In the genomic region with DNA sequence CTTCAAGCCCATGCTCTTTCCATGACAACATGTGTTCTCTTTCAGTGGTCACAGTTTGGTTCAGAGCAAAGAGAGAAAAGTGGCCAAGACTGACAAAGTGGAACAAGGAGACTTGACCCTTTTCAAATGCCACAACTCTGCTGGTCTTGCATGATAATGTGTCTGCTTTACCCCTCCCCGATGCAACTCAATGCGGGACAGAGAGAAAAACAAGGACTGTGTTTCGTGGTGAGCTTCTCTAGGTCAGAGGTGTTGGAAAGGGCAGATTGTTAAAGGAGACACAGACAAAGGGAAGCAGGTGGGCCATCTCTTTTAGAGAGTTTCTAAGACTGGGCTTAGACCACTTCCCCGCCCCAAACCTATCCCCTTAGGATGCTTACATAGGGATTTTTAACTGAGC, we compare ENCODE assay signal across 23 cellular contexts.
A peak's percentile ranks its signal among the peaks of the same experiment; 100 is the strongest.
DNase-seq lines count a peak whose midpoint lies in the region; ATAC-seq, FAIRE-seq and TF ChIP-seq lines count a peak whose summit lies in the region.
"Had no signal": no experiment of that assay in that cellular context is flagged by ENCODE, and none has a peak within 500 bp of the region (broad histone marks: within the 10 kb centered on the region; RNA-seq: fewer than 3 reads in every experiment).

No MANE protein-coding gene starts in this region.

- H3K4me2 ChIP-seq in GM23338 (peak overlapping the region; percentile 66), smooth muscle cell (peak overlapping the region; percentile 64)
- H3K4me2 ChIP-seq: PC-9 had no signal

- TF ChIP-seq CTCF in GM23338 (conservative IDR thresholded peaks at IDR 0.05; ENCODE audit: low read depth in 2 of 2) (no peak), WTC11 (IDR thresholded peaks at IDR 0.05) (no peak), smooth muscle cell (IDR thresholded peaks at IDR 0.05; ENCODE audit: borderline replicate concordance, insufficient read depth, poor library complexity, severe bottlenecking) (no peak), pancreas (IDR thresholded peaks at IDR 0.05) (no peak), dorsolateral prefrontal cortex (IDR thresholded peaks at IDR 0.05 in 54 of 56, conservative IDR thresholded peaks at IDR 0.05 in 2 of 56; ENCODE audit: low read depth in 1 of 56, partially characterized antibody in 56 of 56) (no peak)

- no peak overlapping the region for H3K9ac ChIP-seq in smooth muscle cell (ENCODE audit: low read depth)

- no peak overlapping the region for H3K27ac ChIP-seq in GM23338 (ENCODE audit: low read depth)
- H3K27ac ChIP-seq in smooth muscle cell (ENCODE audit: low read depth): no peak overlapping the region
- H3K27ac ChIP-seq in pancreas: no peak overlapping the region
- H3K27ac ChIP-seq in dorsolateral prefrontal cortex: no peak overlapping the region
- H3K27ac ChIP-seq: PC-9 had no signal

- no peaks in the 10 kb centered on the region for H3K79me2 ChIP-seq in GM23338 (replicated peaks; ENCODE audit: insufficient read depth)
- H3K79me2 ChIP-seq in smooth muscle cell (ENCODE audit: low read depth): no peaks in the 10 kb centered on the region

- 0 out of 2 replicates have a peak, but pooled peaks cover 4% of the 10 kb centered on the region for H3K9me2 ChIP-seq in GM23338 (ENCODE audit: insufficient read depth)

- H3K27me3 Mint-ChIP-seq in GM23338 (ENCODE audit: insufficient read depth, low read depth, poor library complexity) (no peaks in the 10 kb centered on the region), WTC11 (ENCODE audit: low read depth) (no peaks in the 10 kb centered on the region)
- H3K27me3 Mint-ChIP-seq: CD4-positive, CD25-positive, alpha-beta regulatory T cell had no signal

- no peak for FAIRE-seq in pancreas (lab: Jason Lieb, UNC)
- FAIRE-seq: D721Med, G401.6, HTR-8/SVneo had no signal

- intact Hi-C loops in pancreas (cut with DNase I): no loop called here
- intact Hi-C loops in dorsolateral prefrontal cortex (cut with DNase I): no loop called here

- no peak overlapping the region for H3K4me3 Mint-ChIP-seq in GM23338
- no peak overlapping the region for H3K4me3 Mint-ChIP-seq in WTC11
- H3K4me3 Mint-ChIP-seq: CD4-positive, CD25-positive, alpha-beta regulatory T cell had no signal

- H3F3A ChIP-seq in GM23338 (replicated peaks; ENCODE audit: low read depth) (no peaks in the 10 kb centered on the region), smooth muscle cell (ENCODE audit: low read depth) (peaks cover 4% of the 10 kb centered on the region)

- POLR2A ChIA-PET in WTC11 (lab: Charles Lee): no interaction called here

- H3K4me1 Mint-ChIP-seq in GM23338 (peaks cover 17% of the 10 kb centered on the region), WTC11 (peaks cover 20% of the 10 kb centered on the region)
- H3K4me1 Mint-ChIP-seq: CD4-positive, CD25-positive, alpha-beta regulatory T cell had no signal

- H3K9me3 ChIP-seq in smooth muscle cell (replicated peaks; ENCODE audit: low read depth) (no peaks in the 10 kb centered on the region), pancreas (no peaks in the 10 kb centered on the region)
- H3K9me3 ChIP-seq: MG63 had no signal

- H3K36me3 ChIP-seq in GM23338 (ENCODE audit: insufficient read depth): no peaks in the 10 kb centered on the region
- no peaks in the 10 kb centered on the region for H3K36me3 ChIP-seq in smooth muscle cell (ENCODE audit: low read depth)
- H3K36me3 ChIP-seq in pancreas: no peaks in the 10 kb centered on the region
- H3K36me3 ChIP-seq: MG63 had no signal

- DNase-seq in GM23338 (ENCODE audit: low spot score) (peak; percentile 57), WTC11 (ENCODE audit: low spot score) (peak; percentile 14), iPS-NIHi7 (ENCODE audit: extremely low spot score) (peak; percentile 15), smooth muscle cell (lab: John Stamatoyannopoulos, UW; ENCODE audit: unreplicated experiment) (no peak), cortex of kidney (lab: John Stamatoyannopoulos, UW) (no peak), pancreas (no peak), dorsolateral prefrontal cortex (no peak)
- DNase-seq: CD4-positive, CD25-positive, alpha-beta regulatory T cell; KG1; MG63; NCI-H1105 treated with DMSO at 0.1 percent for 48 hours; NCI-H146; NCI-H1930; NCI-H2107; NCI-H446; NCI-H526; NCI-H82; NK-92 treated with Interleukin-12 subunit alpha and Interleukin-12 subunit beta, amount 100 ng/mL, for 24 hours; PC-9 had no signal

- H4K20me1 ChIP-seq in GM23338 (replicated peaks; ENCODE audit: insufficient read depth) (no peaks in the 10 kb centered on the region), smooth muscle cell (ENCODE audit: low read depth) (no peaks in the 10 kb centered on the region)

- ATAC-seq in GM23338 (peak; percentile 97), WTC11 (peak; percentile 90), pancreas (no peak)
- ATAC-seq: Right ventricle myocardium inferior had no signal

- H3K4me3 ChIP-seq in GM23338 (no peak overlapping the region), smooth muscle cell (no peak overlapping the region), pancreas (no peak overlapping the region), dorsolateral prefrontal cortex (no peak overlapping the region)
- H3K4me3 ChIP-seq: MG63, PC-9 had no signal

- H3K27me3 ChIP-seq in GM23338 (ENCODE audit: insufficient read depth) (no peaks in the 10 kb centered on the region), smooth muscle cell (ENCODE audit: low read depth) (no peaks in the 10 kb centered on the region), pancreas (no peaks in the 10 kb centered on the region), dorsolateral prefrontal cortex (no peaks in the 10 kb centered on the region)
- H3K27me3 ChIP-seq: MG63 had no signal

- H3K4me1 ChIP-seq in GM23338 (ENCODE audit: insufficient read depth): peaks cover 15% of the 10 kb centered on the region
- H3K4me1 ChIP-seq in smooth muscle cell (ENCODE audit: low read depth): peaks cover 6% of the 10 kb centered on the region
- no peaks in the 10 kb centered on the region for H3K4me1 ChIP-seq in pancreas

- CTCF ChIA-PET in WTC11 (lab: Charles Lee): interaction anchor here (1.0 to 1.3 kb wide), 3 partner anchors 52 to 124 kb away, joined by 3 to 4 read pairs (median 4); no protein-coding TSS in a partner anchor

- H2AFZ ChIP-seq in GM23338: peak overlapping the region; percentile 64
- no peak overlapping the region for H2AFZ ChIP-seq in smooth muscle cell (ENCODE audit: low read depth)
- H2AFZ ChIP-seq: PC-9 had no signal

- WGBS in smooth muscle cell (ENCODE audit: low lambda C conversion rate): 40% methylated on average over 4 of the region's 4 CpGs
- WGBS in pancreas, 2 donors: 67 to 73% methylated on average over 4 of the region's 4 CpGs

- H3K9me3 Mint-ChIP-seq in GM23338 (no peaks in the 10 kb centered on the region), WTC11 (peaks cover 4% of the 10 kb centered on the region; the same call in 1 of the 2 replicates)

- H3K27ac Mint-ChIP-seq in GM23338: no peak overlapping the region
- H3K27ac Mint-ChIP-seq in WTC11: peak overlapping the region; percentile 64
- H3K27ac Mint-ChIP-seq: CD4-positive, CD25-positive, alpha-beta regulatory T cell had no signal

- no peaks in the 10 kb centered on the region for H3K36me3 Mint-ChIP-seq in GM23338 (ENCODE audit: low read depth)
- no peaks in the 10 kb centered on the region for H3K36me3 Mint-ChIP-seq in WTC11
- H3K36me3 Mint-ChIP-seq: CD4-positive, CD25-positive, alpha-beta regulatory T cell had no signal

TF ChIP-seq in WTC11, 78 proteins besides CTCF, POLR2A, EP300 and RAD21:
- TF ChIP-seq OVOL2 (CRISPR knock-in tag; IDR thresholded peaks at IDR 0.05; ENCODE audit: borderline replicate concordance): no peak
- TF ChIP-seq ETV6 (CRISPR knock-in tag; IDR thresholded peaks at IDR 0.05): no peak
TF ChIP-seq in WTC11: peak in this region for 0.

Comparison
In these comparisons a context has a peak if more than half of its experiments do, and no peak if none do; other contexts are left out.
1. ATAC-seq: peak in GM23338 (single experiment) and WTC11 (single experiment); none in pancreas (0 of 4).
2. DNase-seq: peak in GM23338 (single experiment), WTC11 (single experiment) and iPS-NIHi7 (single experiment); none in smooth muscle cell (single experiment), cortex of kidney (single experiment), pancreas (0 of 6) and dorsolateral prefrontal cortex (0 of 10).